25 cellular contexts compared by ENCODE assay signal in the genomic region with DNA sequence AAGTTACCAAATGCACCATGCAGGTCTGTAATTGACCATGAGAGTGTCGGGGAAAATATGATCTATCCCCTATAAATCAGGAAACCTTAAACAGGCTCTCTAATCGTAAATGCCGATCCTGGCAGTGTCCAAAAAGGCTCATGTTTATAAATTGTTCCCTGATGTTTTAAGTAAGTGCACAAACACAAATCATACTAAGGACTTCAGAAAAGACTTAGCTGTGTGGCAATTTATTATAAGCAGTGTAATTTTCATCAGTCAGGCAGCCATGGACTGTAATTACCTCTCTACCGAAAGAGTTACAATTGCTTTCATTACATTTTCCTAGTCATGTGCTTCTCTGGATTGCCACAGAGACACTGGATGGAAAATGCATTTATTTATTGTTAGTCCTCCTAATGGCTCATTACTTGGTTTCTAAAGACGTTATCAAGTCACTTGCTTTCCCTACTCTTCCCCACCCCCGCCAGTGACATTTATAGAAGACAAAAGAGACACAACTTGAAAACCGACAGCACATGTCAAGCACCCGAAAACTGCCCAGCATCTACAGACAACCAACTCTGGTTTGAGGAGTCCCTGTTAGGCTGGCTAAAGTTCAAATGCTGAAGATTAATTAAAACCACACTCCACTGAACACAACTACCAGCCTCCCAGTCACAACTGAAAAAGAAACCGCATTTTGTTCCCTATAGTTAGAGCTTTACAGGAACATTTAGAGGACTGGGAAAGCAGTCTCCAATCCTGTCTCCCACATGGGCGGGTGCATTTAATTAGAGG.
DNase-seq lines count a peak whose midpoint lies in the region; ATAC-seq lines count a peak whose summit lies in the region.
"Had no signal": no experiment of that assay in that cellular context is flagged by ENCODE, and none has a peak within 500 bp of the region (broad histone marks: within the 10 kb centered on the region; RNA-seq: fewer than 3 reads in every experiment).

No MANE protein-coding gene starts in this region.

- intact Hi-C loops in cardiac septum (cut with DNase I): no loop called here

- DNase-seq in AG08395 (ENCODE audit: low spot score): peak; percentile 41
- peak; percentile 37 for DNase-seq in GM03348 (ENCODE audit: low spot score)
- peak; percentile 2 for DNase-seq in NCI-H69 (lab: John Stamatoyannopoulos, UW)
- DNase-seq in left kidney (ENCODE audit: low read depth, low spot score): peak; percentile 73
- DNase-seq in stimulated activated CD4-positive, alpha-beta T cell treated with anti-CD3 and anti-CD28 coated beads, Interleukin-2, amount 100 ng/mL, for 48 hours: no peak
- no peak for DNase-seq in cardiac septum (ENCODE audit: low spot score)
- DNase-seq: activated CD4-positive, CD25-positive, alpha-beta regulatory T cell treated with anti-CD3 and anti-CD28 coated beads, Interleukin-2, amount 50 U/mL, for 72 hours; activated CD8-positive, alpha-beta T cell treated with anti-CD3 and anti-CD28 coated beads for 36 hours; activated gamma-delta T cell treated with Interleukin-2 at 50 U/mL for 16 hours; activated T-cell treated with anti-CD3 and anti-CD28 coated beads for 4 hours; adrenal gland; CD8-positive, alpha-beta memory T cell; cortex of kidney; DMS53; heart right ventricle; Kasumi-1; left colon; naive thymus-derived CD8-positive, alpha-beta T cell; NCI-H1048; NCI-H2171 treated with DMSO at 0.1 percent for 48 hours; NCI-H748 treated with DMSO at 0.1 percent for 48 hours; Right ventricle myocardium superior had no signal

- no peak for ATAC-seq in GM19324 (IDR thresholded peaks at IDR 0.05; ENCODE audit: low FRiP score, unreplicated experiment)
- no peak for ATAC-seq in GM19023 (IDR thresholded peaks at IDR 0.05; ENCODE audit: unreplicated experiment)
- ATAC-seq: activated CD8-positive, alpha-beta T cell treated with anti-CD3 and anti-CD28 coated beads for 36 hours; heart right ventricle; left colon; naive thymus-derived CD8-positive, alpha-beta T cell; stimulated activated effector memory CD8-positive, alpha-beta T cell treated with anti-CD3 and anti-CD28 coated beads, Interleukin-12 subunit alpha, Interleukin-12 subunit beta, amount 100 ng/mL, for 72 hours had no signal

Comparison
In these comparisons a context has a peak if more than half of its experiments do, and no peak if none do; other contexts are left out.
1. DNase-seq: peak in AG08395 (single experiment), GM03348 (single experiment), NCI-H69 (single experiment) and left kidney (single experiment); none in stimulated activated CD4-positive, alpha-beta T cell treated with anti-CD3 and anti-CD28 coated beads, Interleukin-2, amount 100 ng/mL, for 48 hours (0 of 2) and cardiac septum (single experiment).